8 cellular contexts compared by ENCODE assay signal in the genomic region with DNA sequence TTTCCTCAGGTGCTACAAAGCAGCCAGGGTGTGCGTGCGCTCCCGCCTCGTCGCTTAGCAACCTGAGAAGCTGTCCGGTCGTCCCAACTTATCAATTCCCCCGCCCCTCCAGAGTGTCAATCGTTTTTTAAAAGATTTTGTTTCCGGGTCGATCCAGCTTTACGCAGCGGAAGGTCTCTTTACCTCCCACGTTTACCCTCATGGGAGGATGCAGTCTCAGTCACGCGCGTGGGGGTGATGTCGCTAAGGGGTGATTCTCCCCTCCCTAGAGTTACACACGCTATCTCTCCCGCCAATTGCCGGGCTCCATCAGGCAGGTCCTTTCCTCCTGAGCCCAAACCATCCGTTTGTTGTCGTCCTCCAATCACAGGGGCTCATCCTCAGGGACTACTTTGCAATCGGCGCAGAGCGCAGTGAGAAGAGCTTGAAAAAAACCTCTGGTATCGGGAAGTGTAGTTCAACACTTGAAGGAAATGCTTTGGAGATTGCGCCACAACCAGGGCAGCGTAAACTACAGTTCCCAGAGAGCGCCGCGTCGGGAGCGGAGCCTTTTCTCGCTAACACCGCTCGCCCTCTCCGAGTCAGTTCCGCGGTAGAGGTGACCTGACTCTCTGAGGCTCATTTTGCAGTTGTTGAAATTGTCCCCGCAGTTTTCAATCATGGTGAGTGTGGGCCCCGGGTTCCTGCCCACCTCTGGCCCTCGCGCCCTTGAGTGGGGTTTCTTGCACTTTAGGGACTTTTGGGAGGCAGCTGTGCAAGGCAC. TPM values are rescaled to one million over a fixed set of nuclear protein-coding genes. Genes with fewer than 3 reads are reported as not detected.
DNase-seq lines count a peak whose midpoint lies in the region; ATAC-seq and TF ChIP-seq lines count a peak whose summit lies in the region.

TSS of gene MDH1 (plus strand) at position 579 of the 763 bp plus-strand sequence. CDS start at position 660, 81 bp downstream.
TSS of gene WDPCP (minus strand) at position 93 of the 763 bp plus-strand sequence. CDS start 206 bp downstream, outside the sequence.

- peaks cover 8% of the 10 kb centered on the region for H3K4me1 ChIP-seq in mucosa of stomach (ENCODE audit: control insufficient read depth, insufficient read depth, low read length)

- H3K9ac ChIP-seq in mucosa of stomach (ENCODE audit: low read length), result peak within 1 kb of the TSS; percentile 89

- no peaks in the 10 kb centered on the region for H3K36me3 ChIP-seq in mucosa of stomach (ENCODE audit: control insufficient read depth, insufficient read depth, low read length)

- H3K4me3 ChIP-seq in mucosa of stomach (ENCODE audit: low read length), result peak within 1 kb of the TSS; percentile 90

- no peaks in the 10 kb centered on the region for H3K27me3 ChIP-seq in mucosa of stomach (ENCODE audit: control insufficient read depth, insufficient read depth, low read length)

- H3K9me3 ChIP-seq in mucosa of stomach (ENCODE audit: control insufficient read depth, low read length), result no peaks in the 10 kb centered on the region

- peak; percentile 91 for ATAC-seq in GM21737 (IDR thresholded peaks at IDR 0.05; ENCODE audit: unreplicated experiment)
- peak; percentile 98 for ATAC-seq in esophagus mucosa

- peak; percentile 98 for DNase-seq in DMS79 (lab: John Stamatoyannopoulos, UW)
- DNase-seq in KG1 (lab: John Stamatoyannopoulos, UW), result peak; percentile 98
- DNase-seq in activated T-cell treated with anti-CD3 and anti-CD28 coated beads, Interleukin-2, amount 50 U/mL, for 48 hours, result peak; percentile 93
- DNase-seq in stimulated activated CD8-positive, alpha-beta memory T cell treated with anti-CD3 and anti-CD28 coated beads, Interleukin-4, amount 100 ng/mL, for 48 hours, result peak; percentile 93

TF ChIP-seq in PFSK-1, 5 proteins besides CTCF, POLR2A, EP300 and RAD21:
- TF ChIP-seq SIN3A (IDR thresholded peaks at IDR 0.05; ENCODE audit: borderline replicate concordance, insufficient read depth, low read length) (0 out of 2 replicates have a peak, but pooled peaks have one; percentile 58), FOXP2 (optimal IDR thresholded peaks at IDR 0.05; ENCODE audit: borderline replicate concordance, extremely low read depth, extremely low read length, insufficient read depth) (peak; percentile 38), POLR2AphosphoS5 (IDR thresholded peaks at IDR 0.05; ENCODE audit: low read depth, low read length) (peak; percentile 91), TAF1 (IDR thresholded peaks at IDR 0.05; ENCODE audit: borderline replicate concordance, insufficient read depth, low read length) (peak; percentile 86), REST (IDR thresholded peaks at IDR 0.05; ENCODE audit: insufficient read depth in 1 of 2, low read depth in 2 of 2, low read length in 2 of 2) (no peak)
TF ChIP-seq in PFSK-1: peak in this region for 4.

RNA-seq across cellular contexts. Expression of gene MDH1, which starts in this region (rescaled TPM):
- 110 TPM for polyA plus RNA-seq in PFSK-1 (2012; ENCODE audit: insufficient read length, low read depth)
- 123 TPM for total RNA-seq in esophagus mucosa

RNA-seq across cellular contexts. Expression of gene WDPCP, which starts in this region (rescaled TPM):
- polyA plus RNA-seq in PFSK-1 (2012; ENCODE audit: insufficient read length, low read depth), result 1.6 TPM
- 5.3 TPM for total RNA-seq in esophagus mucosa

Comparison
In these comparisons a context has a peak if more than half of its experiments do, and no peak if none do; other contexts are left out.
1. Peak in every context shown above with its lines: DNase-seq, ATAC-seq and H3K4me3 ChIP-seq.